In genomic region chr20:39751557-39752137, GRCh38 we compare ENCODE assay signal across 32 cellular contexts.
DNase-seq lines count a peak whose midpoint lies in the region; ATAC-seq, FAIRE-seq and TF ChIP-seq lines count a peak whose summit lies in the region.
"Had no signal": no experiment of that assay in that cellular context is flagged by ENCODE, and none has a peak within 500 bp of the region (broad histone marks: within the 10 kb centered on the region; RNA-seq: fewer than 3 reads in every experiment).

No MANE protein-coding gene starts in this region.

- peaks cover 32% of the 10 kb centered on the region for H3K9me3 ChIP-seq in OCI-LY3 (ENCODE audit: insufficient read depth, low read length)
- H3K9me3 ChIP-seq: BE2C, SJCRH30 had no signal

- peak; percentile 4 for DNase-seq in GM10248 (ENCODE audit: extremely low spot score)
- DNase-seq in NCI-H2029 treated with DMSO at 0.1 percent for 48 hours (lab: John Stamatoyannopoulos, UW): no peak
- DNase-seq in NCI-H1694 treated with DMSO at 0.1 percent for 48 hours (lab: John Stamatoyannopoulos, UW): no peak
- no peak for DNase-seq in kidney glomerular epithelial cell (lab: John Stamatoyannopoulos, UW)
- DNase-seq in RCC 7860 (ENCODE audit: low spot score): no peak
- DNase-seq: 8988T; ACHN; BE2C; CD8-positive, alpha-beta memory T cell; DMS 273 treated with DMSO at 0.1 percent for 48 hours; DMS79; EL; GDM1; GM23248; H7; NCI-H1048; NCI-H1417; NCI-H1694; NCI-H2081 treated with DMSO at 0.1 percent for 48 hours; NCI-H2171; NCI-H226; NCI-H510A; NCI-H748 treated with DMSO at 0.1 percent for 48 hours; PC-3; SJCRH30; T-helper 2 cell had no signal

- H3K27ac ChIP-seq in OCI-LY3 (ENCODE audit: low read length): no peak overlapping the region
- H3K27ac ChIP-seq: GM23248, KMS-11, SJCRH30 had no signal

- TF ChIP-seq CTCF in GM10248 (IDR thresholded peaks at IDR 0.05; ENCODE audit: control extremely low read depth, extremely low read depth, low read depth, missing control alignments): no peak
- no peak for TF ChIP-seq CTCF in OCI-LY3 (IDR thresholded peaks at IDR 0.05; ENCODE audit: low read depth, low read length)

- no peaks in the 10 kb centered on the region for H3K27me3 ChIP-seq in OCI-LY3 (ENCODE audit: low read depth, low read length)
- H3K27me3 ChIP-seq: BE2C, SJCRH30 had no signal

- no peak for FAIRE-seq in RCC 7860 (lab: Jason Lieb, UNC)

- H4K20me1 ChIP-seq in OCI-LY3 (ENCODE audit: insufficient read depth, low read length): no peaks in the 10 kb centered on the region

- no peaks in the 10 kb centered on the region for H3K79me2 ChIP-seq in OCI-LY3 (ENCODE audit: low read length)

- no peak overlapping the region for H3K4me2 ChIP-seq in OCI-LY3 (ENCODE audit: low read length)
- H3K4me2 ChIP-seq: KMS-11 had no signal

- no peak overlapping the region for H3K4me3 ChIP-seq in OCI-LY3 (ENCODE audit: low read length)
- H3K4me3 ChIP-seq: GM23248, SJCRH30 had no signal

- CTCF ChIA-PET in GM10248 (lab: Yijun Ruan, JAX): interaction anchor here (1.2 kb wide), 1 partner anchor 11 kb away, joined by 3 read pairs; no protein-coding TSS in a partner anchor

- peaks cover 10% of the 10 kb centered on the region for H3K36me3 ChIP-seq in OCI-LY3 (replicated peaks; ENCODE audit: low read depth, low read length)
- H3K36me3 ChIP-seq: BE2C, SJCRH30 had no signal

- H3K4me1 ChIP-seq in OCI-LY3 (ENCODE audit: low read length): peaks cover 7% of the 10 kb centered on the region
- H3K4me1 ChIP-seq: BE2C, SJCRH30 had no signal

- peak overlapping the region; percentile 80; the same call in 1 of the 2 replicates for H2AFZ ChIP-seq in OCI-LY3 (ENCODE audit: low read depth, low read length)
- H2AFZ ChIP-seq: GM23248 had no signal

- H3K9ac ChIP-seq in OCI-LY3 (ENCODE audit: low read length): no peak overlapping the region
- H3K9ac ChIP-seq: GM23248, KMS-11 had no signal

- peak; percentile 61 for ATAC-seq in GM19351 (IDR thresholded peaks at IDR 0.05; ENCODE audit: unreplicated experiment)
- ATAC-seq in HG02798 (IDR thresholded peaks at IDR 0.05; ENCODE audit: poor library complexity, unreplicated experiment): peak; percentile 45
- ATAC-seq: PC-3, Right ventricle myocardium inferior, SK-N-SH treated with all-trans-retinoic acid at 6 μM for 48 hours had no signal

- POLR2A ChIA-PET in GM10248 (lab: Yijun Ruan, JAX): no interaction called here
